ENCODE assay signal across 9 cellular contexts in genomic region chr19:47239152-47239551, GRCh38. TPM values are rescaled to one million over a fixed set of nuclear protein-coding genes. Genes with fewer than 3 reads are reported as not detected.
DNase-seq lines count a peak whose midpoint lies in the region; ATAC-seq, FAIRE-seq and TF ChIP-seq lines count a peak whose summit lies in the region.
"Had no signal": no experiment of that assay in that cellular context is flagged by ENCODE, and none has a peak within 500 bp of the region (broad histone marks: within the 10 kb centered on the region; RNA-seq: fewer than 3 reads in every experiment).

No MANE protein-coding gene starts in this region.

- intact Hi-C loops in activated T-helper 1 cell treated with anti-CD3 and anti-CD28 coated beads, Interleukin-12 subunit alpha, Interleukin-12 subunit beta, Interleukin-2, Interleukin-4 antibody, amounts not matched to agents 30 ng/mL and 10 ng/mL and 1 ng/mL, durations not matched to agents 14 hours and 24 hours and 36 hours (cut with micrococcal nuclease) = no loop called here

- peak overlapping the region; percentile 11 for H2AFZ ChIP-seq in keratinocyte (ENCODE audit: control insufficient read depth, low read length)

- FAIRE-seq in keratinocyte (lab: Jason Lieb, UNC) = no peak
- no peak for FAIRE-seq in D721Med (lab: Jason Lieb, UNC)

- no peak overlapping the region for H3K27ac ChIP-seq in keratinocyte (ENCODE audit: control insufficient read depth, insufficient read depth, low read length)
- H3K27ac ChIP-seq in temporal lobe (ENCODE audit: low read depth, low read length) = peak overlapping the region; percentile 50

- peaks cover 26% of the 10 kb centered on the region for H3K4me1 Mint-ChIP-seq in activated T-cell treated with anti-CD3 and anti-CD28 coated beads, Interleukin-2, amount 50 U/mL, for 24 hours (ENCODE audit: low read depth)
- peaks cover 6% of the 10 kb centered on the region for H3K4me1 Mint-ChIP-seq in activated T-helper 1 cell treated with anti-CD3 and anti-CD28 coated beads, Interleukin-12 subunit alpha, Interleukin-12 subunit beta, Interleukin-2, Interleukin-4 antibody, amounts not matched to agents 30 ng/mL and 10 ng/mL and 1 ng/mL, durations not matched to agents 14 hours and 24 hours and 36 hours (ENCODE audit: low read depth)

- H3K9me3 Mint-ChIP-seq in activated T-cell treated with anti-CD3 and anti-CD28 coated beads, Interleukin-2, amount 50 U/mL, for 24 hours = no peaks in the 10 kb centered on the region
- no peaks in the 10 kb centered on the region for H3K9me3 Mint-ChIP-seq in activated T-helper 1 cell treated with anti-CD3 and anti-CD28 coated beads, Interleukin-12 subunit alpha, Interleukin-12 subunit beta, Interleukin-2, Interleukin-4 antibody, amounts not matched to agents 30 ng/mL and 10 ng/mL and 1 ng/mL, durations not matched to agents 14 hours and 24 hours and 36 hours

- H3K36me3 Mint-ChIP-seq in activated T-cell treated with anti-CD3 and anti-CD28 coated beads, Interleukin-2, amount 50 U/mL, for 24 hours (ENCODE audit: low read depth) = peaks cover 2% of the 10 kb centered on the region
- peaks cover 2% of the 10 kb centered on the region for H3K36me3 Mint-ChIP-seq in activated T-helper 1 cell treated with anti-CD3 and anti-CD28 coated beads, Interleukin-12 subunit alpha, Interleukin-12 subunit beta, Interleukin-2, Interleukin-4 antibody, amounts not matched to agents 30 ng/mL and 10 ng/mL and 1 ng/mL, durations not matched to agents 14 hours and 24 hours and 36 hours (ENCODE audit: low read depth)

- no peak for ATAC-seq in esophagus mucosa

- peak overlapping the region; percentile 50 for H3K4me2 ChIP-seq in keratinocyte (ENCODE audit: control insufficient read depth, extremely low read depth, insufficient read depth, low read depth, low read length)

- H4K20me1 ChIP-seq in keratinocyte (ENCODE audit: control insufficient read depth, extremely low read depth, insufficient read depth, low read length) = no peaks in the 10 kb centered on the region

- TF ChIP-seq CTCF in keratinocyte (optimal IDR thresholded peaks at IDR 0.05 in 1 of 3, IDR thresholded peaks at IDR 0.05 in 1 of 3, conservative IDR thresholded peaks at IDR 0.05 in 1 of 3; ENCODE audit: extremely low read depth in 1 of 3, insufficient read depth in 2 of 3, low read length in 3 of 3) (no peak), D721Med (IDR thresholded peaks at IDR 0.05; ENCODE audit: insufficient read depth, missing control alignments) (no peak)

- peak overlapping the region; percentile 78 for H3K27ac Mint-ChIP-seq in activated T-cell treated with anti-CD3 and anti-CD28 coated beads, Interleukin-2, amount 50 U/mL, for 24 hours
- H3K27ac Mint-ChIP-seq in activated T-helper 1 cell treated with anti-CD3 and anti-CD28 coated beads, Interleukin-12 subunit alpha, Interleukin-12 subunit beta, Interleukin-2, Interleukin-4 antibody, amounts not matched to agents 30 ng/mL and 10 ng/mL and 1 ng/mL, durations not matched to agents 14 hours and 24 hours and 36 hours = no peak overlapping the region

- H3K9me3 ChIP-seq in keratinocyte (ENCODE audit: control insufficient read depth, low read depth, low read length) = no peaks in the 10 kb centered on the region

- H3K4me1 ChIP-seq in keratinocyte (ENCODE audit: control insufficient read depth, extremely low read depth, insufficient read depth, low read length) = peaks cover 30% of the 10 kb centered on the region

- H3K79me2 ChIP-seq in keratinocyte (ENCODE audit: control insufficient read depth, insufficient read depth, low read length) = no peaks in the 10 kb centered on the region

- H3K4me3 Mint-ChIP-seq in activated T-cell treated with anti-CD3 and anti-CD28 coated beads, Interleukin-2, amount 50 U/mL, for 24 hours = peak overlapping the region; percentile 51
- peak overlapping the region; percentile 56 for H3K4me3 Mint-ChIP-seq in activated T-helper 1 cell treated with anti-CD3 and anti-CD28 coated beads, Interleukin-12 subunit alpha, Interleukin-12 subunit beta, Interleukin-2, Interleukin-4 antibody, amounts not matched to agents 30 ng/mL and 10 ng/mL and 1 ng/mL, durations not matched to agents 14 hours and 24 hours and 36 hours

- H3K4me3 ChIP-seq in keratinocyte (ENCODE audit: control insufficient read depth in 2 of 3, extremely low read depth in 1 of 3, insufficient read depth in 2 of 3, low read depth in 1 of 3, low read length in 3 of 3) = no peak overlapping the region

- peaks cover 4% of the 10 kb centered on the region for H3K27me3 Mint-ChIP-seq in activated T-cell treated with anti-CD3 and anti-CD28 coated beads, Interleukin-2, amount 50 U/mL, for 24 hours
- peaks cover 9% of the 10 kb centered on the region for H3K27me3 Mint-ChIP-seq in activated T-helper 1 cell treated with anti-CD3 and anti-CD28 coated beads, Interleukin-12 subunit alpha, Interleukin-12 subunit beta, Interleukin-2, Interleukin-4 antibody, amounts not matched to agents 30 ng/mL and 10 ng/mL and 1 ng/mL, durations not matched to agents 14 hours and 24 hours and 36 hours (ENCODE audit: insufficient read depth)

- H3K9me1 ChIP-seq in keratinocyte (ENCODE audit: control insufficient read depth, extremely low read depth, insufficient read depth, low read length) = peaks cover 2% of the 10 kb centered on the region

- no peaks in the 10 kb centered on the region for H3K27me3 ChIP-seq in keratinocyte (ENCODE audit: control insufficient read depth, extremely low read depth, insufficient read depth, low read length)

- DNase-seq in activated T-cell treated with anti-CD3 and anti-CD28 coated beads, Interleukin-2, amount 50 U/mL, for 24 hours = no peak
- DNase-seq in activated T-cell treated with anti-CD3 and anti-CD28 coated beads, Interleukin-2, amount 50 U/mL, for 1 hour = no peak
- DNase-seq in activated T-helper 1 cell treated with anti-CD3 and anti-CD28 coated beads, Interleukin-12 subunit alpha, Interleukin-12 subunit beta, Interleukin-2, Interleukin-4 antibody, amounts not matched to agents 30 ng/mL and 10 ng/mL and 1 ng/mL, durations not matched to agents 14 hours and 24 hours and 36 hours (ENCODE audit: low spot score) = no peak
- DNase-seq in keratinocyte (ENCODE audit: low read depth, low spot score) (no peak), NCI-H1092 (lab: John Stamatoyannopoulos, UW) (no peak), D721Med (ENCODE audit: insufficient read length, low spot score) (no peak)
- DNase-seq: SHP77 had no signal

- H3K9ac ChIP-seq in keratinocyte (ENCODE audit: control insufficient read depth, extremely low read depth, insufficient read depth, low read length) = no peak overlapping the region

- H3K36me3 ChIP-seq in keratinocyte (ENCODE audit: control insufficient read depth in 2 of 2, extremely low read depth in 1 of 2, insufficient read depth in 2 of 2, low read length in 2 of 2) = peaks cover 0 to 10% of the 10 kb centered on the region in 2 experiments

- dilution Hi-C loops in keratinocyte (cut with MboI; ENCODE audit: extremely low pct_ligation_motif_present, low sequenced_read_pairs) = no loop called here

RNA-seq across cellular contexts. Expression of gene BBC3, which starts 8.2 kb away (rescaled TPM):
- total RNA-seq in activated T-helper 1 cell treated with anti-CD3 and anti-CD28 coated beads, Interleukin-12 subunit alpha, Interleukin-12 subunit beta, Interleukin-2, Interleukin-4 antibody, amounts not matched to agents 30 ng/mL and 10 ng/mL and 1 ng/mL, durations not matched to agents 14 hours and 24 hours and 36 hours = 13.8 and 15.4 TPM in 2 replicates
- 0.60 to 1.1 TPM (median 0.89 TPM) in 3 replicates for polyA plus RNA-seq in keratinocyte
- 3.1 TPM for polyA plus RNA-seq in keratinocyte (2011; ENCODE audit: low read depth)
- polyA plus RNA-seq in keratinocyte (2011; cell fraction: cytosol; rRNA removed) = 0.38 and 1.1 TPM in 2 replicates
- polyA plus RNA-seq in keratinocyte (2011; cell fraction: nucleus; rRNA removed) = 1.1 and 1.8 TPM in 2 replicates
- polyA plus RNA-seq in keratinocyte (2012; ENCODE audit: low replicate concordance) = 1.6 and 5.3 TPM in 2 replicates
- 0.23 to 1.1 TPM (median 0.67 TPM) in 3 replicates for polyA minus RNA-seq in keratinocyte
- 2.1 TPM for polyA minus RNA-seq in keratinocyte (2011; cell fraction: cytosol; rRNA and poly(A)+ RNA removed)
- 0.39 and 1.5 TPM in 2 replicates for polyA minus RNA-seq in keratinocyte (2011; cell fraction: nucleus; rRNA and poly(A)+ RNA removed)
- total RNA-seq in temporal lobe (5.2 TPM), esophagus mucosa (1.6 TPM)

RNA-seq across cellular contexts. Expression of gene CCDC9, which starts 17.2 kb away (rescaled TPM):
- 36.6 and 39.2 TPM in 2 replicates for total RNA-seq in activated T-helper 1 cell treated with anti-CD3 and anti-CD28 coated beads, Interleukin-12 subunit alpha, Interleukin-12 subunit beta, Interleukin-2, Interleukin-4 antibody, amounts not matched to agents 30 ng/mL and 10 ng/mL and 1 ng/mL, durations not matched to agents 14 hours and 24 hours and 36 hours
- 2.2 to 3.8 TPM (median 2.8 TPM) in 3 replicates for polyA plus RNA-seq in keratinocyte
- polyA plus RNA-seq in keratinocyte (2011; ENCODE audit: low read depth) = 9.6 TPM
- 1.2 and 3.6 TPM in 2 replicates for polyA plus RNA-seq in keratinocyte (2011; cell fraction: cytosol; rRNA removed)
- polyA plus RNA-seq in keratinocyte (2011; cell fraction: nucleus; rRNA removed) = 7.6 and 10.5 TPM in 2 replicates
- polyA plus RNA-seq in keratinocyte (2012; ENCODE audit: low replicate concordance) = 10.6 and 13.2 TPM in 2 replicates
- 0.70 to 1.9 TPM (median 1.1 TPM) in 3 replicates for polyA minus RNA-seq in keratinocyte
- 1.9 TPM for polyA minus RNA-seq in keratinocyte (2011; cell fraction: cytosol; rRNA and poly(A)+ RNA removed)
- polyA minus RNA-seq in keratinocyte (2011; cell fraction: nucleus; rRNA and poly(A)+ RNA removed) = 1.9 and 3.7 TPM in 2 replicates
- total RNA-seq in temporal lobe (2.2 TPM), esophagus mucosa (14.6 TPM)

RNA-seq across cellular contexts. Expression of gene INAFM1, which starts 35.5 kb away (rescaled TPM):
- 9.3 and 10.2 TPM in 2 replicates for total RNA-seq in activated T-helper 1 cell treated with anti-CD3 and anti-CD28 coated beads, Interleukin-12 subunit alpha, Interleukin-12 subunit beta, Interleukin-2, Interleukin-4 antibody, amounts not matched to agents 30 ng/mL and 10 ng/mL and 1 ng/mL, durations not matched to agents 14 hours and 24 hours and 36 hours
- 0.35 to 0.68 TPM (median 0.50 TPM) in 3 replicates for polyA plus RNA-seq in keratinocyte
- 0.64 TPM for polyA plus RNA-seq in keratinocyte (2011; ENCODE audit: low read depth)
- polyA plus RNA-seq in keratinocyte (2011; cell fraction: cytosol; rRNA removed) = 0.18 and 0.81 TPM in 2 replicates
- 1.8 and 3.2 TPM in 2 replicates for polyA plus RNA-seq in keratinocyte (2011; cell fraction: nucleus; rRNA removed)
- 3.8 and 4.7 TPM in 2 replicates for polyA plus RNA-seq in keratinocyte (2012; ENCODE audit: low replicate concordance)
- 1.8 TPM in 1 of 3 replicates, not detected in the others for polyA minus RNA-seq in keratinocyte
- polyA minus RNA-seq in keratinocyte (2011; cell fraction: cytosol; rRNA and poly(A)+ RNA removed) = not detected
- polyA minus RNA-seq in keratinocyte (2011; cell fraction: nucleus; rRNA and poly(A)+ RNA removed) = 2.0 TPM in 1 of 2 replicates, not detected in the other
- total RNA-seq in temporal lobe (3.2 TPM), esophagus mucosa (7.3 TPM)
